ENCODE assay signal across 8 cellular contexts in the genomic region with DNA sequence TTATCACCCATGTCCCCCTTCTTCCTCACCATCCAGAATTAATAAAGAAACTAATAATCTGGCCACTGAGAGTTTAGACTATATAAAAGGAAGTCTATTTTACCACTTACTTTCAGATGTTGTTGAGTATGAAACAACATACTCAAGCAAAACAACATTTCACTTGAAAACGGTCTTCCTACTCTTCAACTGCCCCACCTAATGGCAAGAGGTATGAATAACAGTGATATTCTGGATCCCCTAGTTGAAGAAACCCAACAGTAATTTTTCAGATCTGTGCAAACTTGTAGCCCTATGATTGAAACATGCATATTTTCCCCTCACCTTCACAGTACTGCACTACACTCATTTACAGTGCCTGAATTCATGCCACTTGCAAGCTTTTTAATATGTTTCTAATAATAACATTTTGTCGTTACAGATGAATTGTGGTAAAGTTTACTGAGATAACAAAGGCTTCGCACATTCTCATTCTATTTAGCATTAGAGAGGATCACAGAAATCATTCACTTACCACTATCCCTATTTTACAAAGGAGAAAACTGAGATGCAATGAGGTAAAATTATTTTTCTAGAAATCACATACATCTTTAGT.
DNase-seq lines count a peak whose midpoint lies in the region; ATAC-seq and TF ChIP-seq lines count a peak whose summit lies in the region.

No MANE protein-coding gene starts in this region.

- no peak overlapping the region for H3K27ac Mint-ChIP-seq in stimulated activated naive B cell treated with anti-CD40 and anti-IgM and Interleukin-4, amounts not matched to agents 10 μg/mL and 1 μg/mL and 100 μg/mL, for 72 hours
- no peak overlapping the region for H3K27ac Mint-ChIP-seq in activated naive CD8-positive, alpha-beta T cell treated with anti-CD3 and anti-CD28 coated beads, Interleukin-2, amount 50 U/mL, for 24 hours

- no peaks in the 10 kb centered on the region for H3K27me3 Mint-ChIP-seq in stimulated activated naive B cell treated with anti-CD40 and anti-IgM and Interleukin-4, amounts not matched to agents 10 μg/mL and 1 μg/mL and 100 μg/mL, for 72 hours
- H3K27me3 Mint-ChIP-seq in activated naive CD8-positive, alpha-beta T cell treated with anti-CD3 and anti-CD28 coated beads, Interleukin-2, amount 50 U/mL, for 24 hours, result no peaks in the 10 kb centered on the region

- H3K4me3 ChIP-seq in HFF-Myc (replicated peaks; ENCODE audit: low read depth, low read length), result no peak overlapping the region
- H3K4me3 ChIP-seq in endocrine pancreas (ENCODE audit: control insufficient read depth, insufficient read depth, low read length), result peak overlapping the region; percentile 16

- H3K4me1 ChIP-seq in endocrine pancreas (ENCODE audit: control insufficient read depth, insufficient read depth, low read length), result no peaks in the 10 kb centered on the region

- H3K36me3 Mint-ChIP-seq in stimulated activated naive B cell treated with anti-CD40 and anti-IgM and Interleukin-4, amounts not matched to agents 10 μg/mL and 1 μg/mL and 100 μg/mL, for 72 hours, result no peaks in the 10 kb centered on the region
- H3K36me3 Mint-ChIP-seq in activated naive CD8-positive, alpha-beta T cell treated with anti-CD3 and anti-CD28 coated beads, Interleukin-2, amount 50 U/mL, for 24 hours (ENCODE audit: low read depth), result no peaks in the 10 kb centered on the region

- no peak overlapping the region for H3K4me3 Mint-ChIP-seq in stimulated activated naive B cell treated with anti-CD40 and anti-IgM and Interleukin-4, amounts not matched to agents 10 μg/mL and 1 μg/mL and 100 μg/mL, for 72 hours
- no peak overlapping the region for H3K4me3 Mint-ChIP-seq in activated naive CD8-positive, alpha-beta T cell treated with anti-CD3 and anti-CD28 coated beads, Interleukin-2, amount 50 U/mL, for 24 hours

- H3K27me3 ChIP-seq in endocrine pancreas (ENCODE audit: control insufficient read depth, insufficient read depth, low read length), result no peaks in the 10 kb centered on the region

- H3K4me1 Mint-ChIP-seq in stimulated activated naive B cell treated with anti-CD40 and anti-IgM and Interleukin-4, amounts not matched to agents 10 μg/mL and 1 μg/mL and 100 μg/mL, for 72 hours, result peaks cover 0 to 5% of the 10 kb centered on the region in 2 donors
- no peaks in the 10 kb centered on the region for H3K4me1 Mint-ChIP-seq in activated naive CD8-positive, alpha-beta T cell treated with anti-CD3 and anti-CD28 coated beads, Interleukin-2, amount 50 U/mL, for 24 hours

- H3K36me3 ChIP-seq in endocrine pancreas (ENCODE audit: control insufficient read depth, insufficient read depth, low read length), result no peaks in the 10 kb centered on the region

- peak; percentile 58 for DNase-seq in DMS 273 (lab: John Stamatoyannopoulos, UW; ENCODE audit: unreplicated experiment)
- DNase-seq in DMS 273 treated with DMSO at 0.1 percent for 48 hours (lab: John Stamatoyannopoulos, UW), result no peak
- no peak for DNase-seq in HFF-Myc (ENCODE audit: extremely low read depth, low read depth)
- peak; percentile 15 for DNase-seq in NCI-H2029 (lab: John Stamatoyannopoulos, UW)
- DNase-seq in stimulated activated naive B cell treated with anti-CD40 and anti-IgM and Interleukin-4, amounts not matched to agents 10 μg/mL and 1 μg/mL and 100 μg/mL, for 72 hours, result no peak
- no peak for DNase-seq in NCI-H2227 treated with DMSO at 0.1 percent for 48 hours (lab: John Stamatoyannopoulos, UW)
- DNase-seq in activated naive CD8-positive, alpha-beta T cell treated with anti-CD3 and anti-CD28 coated beads, Interleukin-2, amount 50 U/mL, for 24 hours, result no peak

- no peaks in the 10 kb centered on the region for H3K9me3 ChIP-seq in endocrine pancreas (ENCODE audit: control insufficient read depth, low read length)

- TF ChIP-seq CTCF in HFF-Myc (IDR thresholded peaks at IDR 0.05; ENCODE audit: low read depth, low read length, missing control alignments), result peak; percentile 47

- no peak overlapping the region for H3K9ac ChIP-seq in endocrine pancreas (ENCODE audit: control insufficient read depth, insufficient read depth, low read length)

- no peaks in the 10 kb centered on the region for H3K9me3 Mint-ChIP-seq in stimulated activated naive B cell treated with anti-CD40 and anti-IgM and Interleukin-4, amounts not matched to agents 10 μg/mL and 1 μg/mL and 100 μg/mL, for 72 hours
- no peaks in the 10 kb centered on the region for H3K9me3 Mint-ChIP-seq in activated naive CD8-positive, alpha-beta T cell treated with anti-CD3 and anti-CD28 coated beads, Interleukin-2, amount 50 U/mL, for 24 hours

- ATAC-seq in stimulated activated naive B cell treated with anti-CD40 and anti-IgM and Interleukin-4, amounts not matched to agents 10 μg/mL and 1 μg/mL and 100 μg/mL, for 72 hours (replicated peaks), result peak; percentile 27 to 46
- ATAC-seq in activated naive CD8-positive, alpha-beta T cell treated with anti-CD3 and anti-CD28 coated beads, Interleukin-2, amount 50 U/mL, for 24 hours, result no peak

Comparison
In these comparisons a context has a peak if more than half of its experiments do, and no peak if none do; other contexts are left out.
1. DNase-seq: peak in DMS 273 (single experiment) and NCI-H2029 (single experiment); none in DMS 273 treated with DMSO at 0.1 percent for 48 hours (single experiment), HFF-Myc (single experiment), stimulated activated naive B cell treated with anti-CD40 and anti-IgM and Interleukin-4, amounts not matched to agents 10 μg/mL and 1 μg/mL and 100 μg/mL, for 72 hours (single experiment), NCI-H2227 treated with DMSO at 0.1 percent for 48 hours (single experiment) and activated naive CD8-positive, alpha-beta T cell treated with anti-CD3 and anti-CD28 coated beads, Interleukin-2, amount 50 U/mL, for 24 hours (single experiment).